8 cellular contexts compared by ENCODE assay signal in the genomic region with DNA sequence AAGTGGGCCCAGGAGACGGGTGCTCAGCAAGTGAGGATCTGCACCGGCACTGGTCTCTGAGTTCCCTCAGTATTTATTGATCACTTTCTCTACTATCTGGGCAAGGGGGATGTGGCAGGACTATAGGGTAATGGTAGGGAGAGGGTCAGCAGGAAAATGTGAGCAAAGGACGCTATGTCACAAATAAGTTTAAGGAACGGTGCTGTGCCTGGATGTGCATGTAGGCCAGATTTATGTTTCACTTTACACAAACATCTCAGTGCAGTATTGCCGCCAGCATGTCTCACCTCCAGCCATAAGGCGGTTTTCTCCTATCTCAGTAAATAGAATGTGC. TPM values are rescaled to one million over a fixed set of nuclear protein-coding genes. Genes with fewer than 3 reads are reported as not detected.
A peak's percentile ranks its signal among the peaks of the same experiment; 100 is the strongest.
DNase-seq lines count a peak whose midpoint lies in the region; TF ChIP-seq lines count a peak whose summit lies in the region.
"Not testable (repeated sequence)": the region's sequence is repeated elsewhere in the genome, so short reads cannot be mapped to it uniquely, and the experiment has no call there.

No MANE protein-coding gene starts in this region.

- not testable (repeated sequence) for H2BK5ac ChIP-seq in mesendoderm (ENCODE audit: low read length)

- not testable (repeated sequence) for H4K8ac ChIP-seq in mesendoderm (ENCODE audit: low read depth, low read length)

- DNase-seq in Caki2 (ENCODE audit: low read depth): peak; percentile 12
- not testable (repeated sequence) for DNase-seq in NT2/D1 (ENCODE audit: low read depth, low spot score); activated CD4-positive, alpha-beta T cell treated with anti-CD3 and anti-CD28 coated beads, Interleukin-2, amount 10 ng/mL, durations not matched to agents 7 days and 5 days; mesendoderm; osteocyte (ENCODE audit: extremely low spot score, unreplicated experiment); type B pancreatic cell (ENCODE audit: extremely low spot score, unreplicated experiment)

- peak overlapping the region; percentile 81 for H3K56ac ChIP-seq in mesendoderm (ENCODE audit: low read length)

- TF ChIP-seq CTCF in osteocyte (IDR thresholded peaks at IDR 0.05); type B pancreatic cell (conservative IDR thresholded peaks at IDR 0.05): not testable (repeated sequence)

- H3K79me2 ChIP-seq in mesendoderm (ENCODE audit: control insufficient read depth, insufficient read depth, low read length): not testable (repeated sequence)

- H3K27ac Mint-ChIP-seq in activated CD4-positive, alpha-beta T cell treated with anti-CD3 and anti-CD28 coated beads, Interleukin-2, amount 10 ng/mL, durations not matched to agents 7 days and 5 days: peak overlapping the region; percentile 98
- H3K27ac Mint-ChIP-seq in osteocyte (ENCODE audit: unreplicated experiment) (peak overlapping the region; percentile 99), type B pancreatic cell (peak overlapping the region; percentile 98)

- not testable (repeated sequence) for H2AK5ac ChIP-seq in mesendoderm (ENCODE audit: low read length)

- H3K27me3 Mint-ChIP-seq in activated CD4-positive, alpha-beta T cell treated with anti-CD3 and anti-CD28 coated beads, Interleukin-2, amount 10 ng/mL, durations not matched to agents 7 days and 5 days; osteocyte (ENCODE audit: unreplicated experiment); type B pancreatic cell: not testable (repeated sequence)

- peak overlapping the region; percentile 12 for H3K9ac ChIP-seq in NT2/D1 (ENCODE audit: insufficient read length, low read depth)
- not testable (repeated sequence) for H3K9ac ChIP-seq in mesendoderm (ENCODE audit: low read length)

- H2BK15ac ChIP-seq in mesendoderm (replicated peaks; ENCODE audit: low read depth): not testable (repeated sequence)

- peak overlapping the region; percentile 12 for H3K4me3 Mint-ChIP-seq in activated CD4-positive, alpha-beta T cell treated with anti-CD3 and anti-CD28 coated beads, Interleukin-2, amount 10 ng/mL, durations not matched to agents 7 days and 5 days
- peak overlapping the region; percentile 95 for H3K4me3 Mint-ChIP-seq in osteocyte (ENCODE audit: unreplicated experiment)
- peak overlapping the region; percentile 95 for H3K4me3 Mint-ChIP-seq in type B pancreatic cell

- CTCF ChIA-PET in activated CD4-positive, alpha-beta T cell treated with anti-CD3 and anti-CD28 coated beads, Interleukin-2, amount 10 ng/mL, durations not matched to agents 7 days and 5 days (lab: Charles Lee): not testable (repeated sequence)

- H3K27me3 ChIP-seq in NT2/D1 (ENCODE audit: insufficient read depth, insufficient read length); esophagus (ENCODE audit: control insufficient read depth in 1 of 2, insufficient read depth in 2 of 2, low read length in 2 of 2); mesendoderm (ENCODE audit: insufficient read depth, low read length, poor library complexity): not testable (repeated sequence)

- H3K79me1 ChIP-seq in mesendoderm (ENCODE audit: low read length): not testable (repeated sequence)

- H3K9me3 ChIP-seq in NT2/D1 (ENCODE audit: insufficient read depth, low read length); esophagus (ENCODE audit: control insufficient read depth in 2 of 2, insufficient read depth in 1 of 2, low read depth in 1 of 2, low read length in 1 of 2): not testable (repeated sequence)

- not testable (repeated sequence) for H3K9me3 Mint-ChIP-seq in activated CD4-positive, alpha-beta T cell treated with anti-CD3 and anti-CD28 coated beads, Interleukin-2, amount 10 ng/mL, durations not matched to agents 7 days and 5 days; osteocyte (ENCODE audit: unreplicated experiment); type B pancreatic cell

- H3K27ac ChIP-seq in angular gyrus (ENCODE audit: low read depth, low read length) (peak overlapping the region; percentile 48), esophagus (ENCODE audit: low read depth in 2 of 2, low read length in 1 of 2) (peak overlapping the region; percentile 63 to 90), mesendoderm (ENCODE audit: low read depth, low read length) (peak overlapping the region; percentile 82)

- not testable (repeated sequence) for H3K18ac ChIP-seq in mesendoderm (ENCODE audit: low read length)

- in situ Hi-C loops in Caki2 (cut with HindIII; ENCODE audit: low pct_unique_long_range_greater_than_20kb, low sequenced_read_pairs): not testable (repeated sequence)

- H3K36me3 ChIP-seq in NT2/D1 (ENCODE audit: insufficient read depth, insufficient read length, low read length); esophagus (ENCODE audit: control insufficient read depth in 2 of 2, insufficient read depth in 2 of 2, low read length in 1 of 2); mesendoderm (ENCODE audit: control insufficient read depth, insufficient read depth, low read length): not testable (repeated sequence)

- H3K4me1 Mint-ChIP-seq in activated CD4-positive, alpha-beta T cell treated with anti-CD3 and anti-CD28 coated beads, Interleukin-2, amount 10 ng/mL, durations not matched to agents 7 days and 5 days: peaks cover 28% of the 10 kb centered on the region
- H3K4me1 Mint-ChIP-seq in osteocyte (ENCODE audit: unreplicated experiment) (peaks cover 17% of the 10 kb centered on the region), type B pancreatic cell (ENCODE audit: unreplicated experiment) (peaks cover 15% of the 10 kb centered on the region)

- WGBS in esophagus, 2 donors: 61 to 70% methylated on average over 6 of the region's 6 CpGs
- no CpG with 5 or more reads among the region's 6 CpGs for WGBS in mesendoderm (ENCODE audit: extremely low coverage, insufficient coverage, low lambda C conversion rate)

- H3K4ac ChIP-seq in mesendoderm (ENCODE audit: low read depth, low read length): not testable (repeated sequence)

- not testable (repeated sequence) for H3K23ac ChIP-seq in mesendoderm (ENCODE audit: low read length)

- H3K4me1 ChIP-seq in NT2/D1 (ENCODE audit: insufficient read depth, insufficient read length); esophagus (ENCODE audit: control insufficient read depth in 2 of 2, insufficient read depth in 2 of 2, low read length in 1 of 2); mesendoderm (ENCODE audit: control insufficient read depth, low read depth, low read length): not testable (repeated sequence)

- not testable (repeated sequence) for H2BK120ac ChIP-seq in mesendoderm (ENCODE audit: low read depth, low read length)

- H3K4me2 ChIP-seq in mesendoderm (ENCODE audit: low read length): not testable (repeated sequence)

- H4K5ac ChIP-seq in mesendoderm (ENCODE audit: low read length): not testable (repeated sequence)

- H3K4me3 ChIP-seq in NT2/D1 (ENCODE audit: insufficient read length, low read depth); mesendoderm (ENCODE audit: low read length): not testable (repeated sequence)
- H3K4me3 ChIP-seq in esophagus (ENCODE audit: low read depth in 1 of 2, low read length in 2 of 2): peak overlapping the region in 1 of 2 donors; percentile 76

- POLR2A ChIA-PET in activated CD4-positive, alpha-beta T cell treated with anti-CD3 and anti-CD28 coated beads, Interleukin-2, amount 10 ng/mL, durations not matched to agents 7 days and 5 days (lab: Charles Lee): not testable (repeated sequence)

- not testable (repeated sequence) for H3K36me3 Mint-ChIP-seq in activated CD4-positive, alpha-beta T cell treated with anti-CD3 and anti-CD28 coated beads, Interleukin-2, amount 10 ng/mL, durations not matched to agents 7 days and 5 days (ENCODE audit: low read depth); osteocyte (ENCODE audit: unreplicated experiment); type B pancreatic cell

RNA-seq across cellular contexts. Expression of gene ZNF846, which starts 15.6 kb away (rescaled TPM):
- 3.8 and 33.3 TPM in 2 replicates for total RNA-seq in Caki2 (2014; rRNA removed; shearing (Covaris generic); ENCODE audit: low replicate concordance)
- 1 to 10 TPM; 6.9 to 8.2 TPM for total RNA-seq in activated CD4-positive, alpha-beta T cell treated with anti-CD3 and anti-CD28 coated beads, Interleukin-2, amount 10 ng/mL, durations not matched to agents 7 days and 5 days
- 10 to 100 TPM in 1 of 2 donors, 1 to 10 TPM in 1; 8.4 to 17.5 TPM for polyA plus RNA-seq in esophagus
- polyA plus RNA-seq in mesendoderm (2013, experiment 1 of 2): 5.3 TPM
- polyA plus RNA-seq in mesendoderm (2013, experiment 2 of 2): 4.5 TPM
- total RNA-seq in osteocyte: 15.3 and 16.0 TPM in 2 replicates
- 9.8 and 17.4 TPM in 2 replicates for total RNA-seq in type B pancreatic cell (ENCODE audit: low replicate concordance)

RNA-seq across cellular contexts. Expression of gene FBXL12, which starts 34.7 kb away (rescaled TPM):
- total RNA-seq in Caki2 (2014; rRNA removed; shearing (Covaris generic); ENCODE audit: low replicate concordance): 8.3 and 15.5 TPM in 2 replicates
- total RNA-seq in activated CD4-positive, alpha-beta T cell treated with anti-CD3 and anti-CD28 coated beads, Interleukin-2, amount 10 ng/mL, durations not matched to agents 7 days and 5 days: 10 to 100 TPM; 20.9 to 25.6 TPM
- 10 to 100 TPM; 14.8 to 15.3 TPM for polyA plus RNA-seq in esophagus
- polyA plus RNA-seq in mesendoderm (2013, experiment 1 of 2): 22.9 TPM
- polyA plus RNA-seq in mesendoderm (2013, experiment 2 of 2): 23.8 TPM
- 28.1 and 29.0 TPM in 2 replicates for total RNA-seq in osteocyte
- total RNA-seq in type B pancreatic cell (ENCODE audit: low replicate concordance): 27.8 and 31.4 TPM in 2 replicates

RNA-seq across cellular contexts. Expression of gene UBL5, which starts 43.6 kb away (rescaled TPM):
- 255 and 266 TPM in 2 replicates for total RNA-seq in Caki2 (2014; rRNA removed; shearing (Covaris generic); ENCODE audit: low replicate concordance)
- 100 to 1,000 TPM; 313 to 349 TPM for total RNA-seq in activated CD4-positive, alpha-beta T cell treated with anti-CD3 and anti-CD28 coated beads, Interleukin-2, amount 10 ng/mL, durations not matched to agents 7 days and 5 days
- polyA plus RNA-seq in esophagus: 1,000 to 10,000 TPM in 1 of 2 donors, 100 to 1,000 TPM in 1; 604 to 1,000 TPM
- 348 TPM for polyA plus RNA-seq in mesendoderm (2013, experiment 1 of 2)
- polyA plus RNA-seq in mesendoderm (2013, experiment 2 of 2): 352 TPM
- total RNA-seq in osteocyte (258 and 260 TPM in 2 replicates), type B pancreatic cell (ENCODE audit: low replicate concordance) (347 and 362 TPM in 2 replicates)

RNA-seq across cellular contexts. Expression of gene PIN1, which starts 51.0 kb away (rescaled TPM):
- total RNA-seq in Caki2 (2014; rRNA removed; shearing (Covaris generic); ENCODE audit: low replicate concordance): 114 and 145 TPM in 2 replicates
- 10 to 100 TPM; 87.1 to 92.5 TPM for total RNA-seq in activated CD4-positive, alpha-beta T cell treated with anti-CD3 and anti-CD28 coated beads, Interleukin-2, amount 10 ng/mL, durations not matched to agents 7 days and 5 days
- polyA plus RNA-seq in esophagus: 10 to 100 TPM; 35.0 to 81.7 TPM
- polyA plus RNA-seq in mesendoderm (2013, experiment 1 of 2): 58.6 TPM
- 60.9 TPM for polyA plus RNA-seq in mesendoderm (2013, experiment 2 of 2)
- 67.4 and 70.3 TPM in 2 replicates for total RNA-seq in osteocyte
- total RNA-seq in type B pancreatic cell (ENCODE audit: low replicate concordance): 59.9 and 69.6 TPM in 2 replicates

Comparison
In these comparisons a context has a peak if more than half of its experiments do, and no peak if none do; other contexts are left out.
1. H3K4me3 Mint-ChIP-seq: peak in every context shown above with its lines; median percentile 95 in osteocyte; 95 in type B pancreatic cell; 12 in activated CD4-positive, alpha-beta T cell treated with anti-CD3 and anti-CD28 coated beads, Interleukin-2, amount 10 ng/mL, durations not matched to agents 7 days and 5 days.